10 cellular contexts compared by ENCODE assay signal in the genomic region with DNA sequence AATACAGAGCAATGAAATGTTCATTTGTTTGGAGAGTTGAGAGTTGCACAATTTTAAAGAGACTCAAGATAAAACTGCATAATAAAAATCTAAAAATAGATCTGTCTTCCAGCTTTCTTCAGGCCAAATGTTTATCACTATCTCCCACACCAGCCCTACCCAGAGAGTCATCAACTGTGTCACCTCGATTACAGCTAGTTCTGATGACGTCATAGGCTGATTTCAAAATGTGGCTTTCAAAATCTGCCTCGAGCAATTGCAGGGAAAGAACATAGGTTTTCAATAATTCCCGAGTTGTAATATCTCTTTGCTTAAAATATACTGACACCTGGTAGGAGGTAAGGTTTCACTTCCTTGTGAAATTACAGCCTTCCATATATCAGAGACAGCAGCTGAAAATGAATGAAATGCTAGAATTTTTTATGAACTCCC.
DNase-seq lines count a peak whose midpoint lies in the region; ATAC-seq and TF ChIP-seq lines count a peak whose summit lies in the region.
"Had no signal": no experiment of that assay in that cellular context is flagged by ENCODE, and none has a peak within 500 bp of the region (broad histone marks: within the 10 kb centered on the region; RNA-seq: fewer than 3 reads in every experiment).

No MANE protein-coding gene starts in this region.

- H3K9me3 Mint-ChIP-seq in natural killer cell: no peaks in the 10 kb centered on the region
- no peaks in the 10 kb centered on the region for H3K9me3 Mint-ChIP-seq in T-cell

- peak; percentile 36 to 59 (median 58) for ATAC-seq in natural killer cell
- ATAC-seq in T-cell (replicated peaks in 1 of 4): no peak
- no peak for ATAC-seq in GM21737 (IDR thresholded peaks at IDR 0.05; ENCODE audit: unreplicated experiment)

- H3K4me3 ChIP-seq in BE2C (ENCODE audit: low read depth, low read length): peak overlapping the region; percentile 11

- H3K9me3 ChIP-seq in BE2C: no peaks in the 10 kb centered on the region

- no peaks in the 10 kb centered on the region for H3K36me3 Mint-ChIP-seq in natural killer cell
- no peaks in the 10 kb centered on the region for H3K36me3 Mint-ChIP-seq in T-cell

- H3K36me3 ChIP-seq in BE2C: no peaks in the 10 kb centered on the region

- H3K4me3 Mint-ChIP-seq in natural killer cell: no peak overlapping the region
- H3K4me3 Mint-ChIP-seq in T-cell: no peak overlapping the region
- H3K4me3 Mint-ChIP-seq: neural crest cell had no signal

- H3K4me1 Mint-ChIP-seq in natural killer cell (peaks cover 13 to 30% of the 10 kb centered on the region in 2 donors), T-cell (no peaks in the 10 kb centered on the region)

- no peak for TF ChIP-seq CTCF in BE2C (IDR thresholded peaks at IDR 0.05; ENCODE audit: low read depth, low read length)
- TF ChIP-seq CTCF in natural killer cell (IDR thresholded peaks at IDR 0.05): no peak

- 0 out of 2 replicates have a peak, but pooled peaks cover 4% of the 10 kb centered on the region for H3K4me1 ChIP-seq in BE2C

- no peaks in the 10 kb centered on the region for H3K27me3 Mint-ChIP-seq in natural killer cell (ENCODE audit: low read depth in 2 of 2)
- H3K27me3 Mint-ChIP-seq in T-cell: no peaks in the 10 kb centered on the region

- H3K27ac Mint-ChIP-seq in natural killer cell (peak overlapping the region in 1 of 2 donors; percentile 70), T-cell (no peak overlapping the region)

- H3K27me3 ChIP-seq in BE2C: no peaks in the 10 kb centered on the region

- DNase-seq in BE2C (no peak), NAMALWA (ENCODE audit: low spot score) (peak; percentile 23), dedifferentiated amniotic fluid mesenchymal stem cell (ENCODE audit: extremely low spot score) (peak; percentile 68), natural killer cell (no peak), T-cell (no peak), GOT3 (lab: John Stamatoyannopoulos, UW) (no peak), NCI-H774 (lab: John Stamatoyannopoulos, UW) (no peak)
- DNase-seq: KG1 had no signal

- POLR2A ChIA-PET in T-cell (lab: Charles Lee): no interaction called here

- intact Hi-C loops in natural killer cell (cut with micrococcal nuclease): loop anchor here (10.0 kb wide), 1 partner anchor 681 kb away; the partner anchor contains the start of gene ID2

- CTCF ChIA-PET in T-cell (lab: Charles Lee): no interaction called here

Comparison
In these comparisons a context has a peak if more than half of its experiments do, and no peak if none do; other contexts are left out.
1. DNase-seq: peak in NAMALWA (single experiment) and dedifferentiated amniotic fluid mesenchymal stem cell (single experiment); none in BE2C (single experiment), natural killer cell (single experiment), T-cell (0 of 34), GOT3 (single experiment) and NCI-H774 (single experiment).
2. ATAC-seq: peak in natural killer cell (3 of 3); none in T-cell (0 of 4) and GM21737 (single experiment).